In genomic region chr12:57127710-57128518, GRCh38 we compare ENCODE assay signal across 8 cellular contexts. TPM values are rescaled to one million over a fixed set of nuclear protein-coding genes. Genes with fewer than 3 reads are reported as not detected.
DNase-seq lines count a peak whose midpoint lies in the region; ATAC-seq and TF ChIP-seq lines count a peak whose summit lies in the region.

LRP1 (plus strand) TSS chr12:57128483; CDS start chr12:57128965, 482 bp downstream.

- peaks cover 8% of the 10 kb centered on the region for H3K9me3 Mint-ChIP-seq in activated CD8-positive, alpha-beta memory T cell treated with anti-CD3 and anti-CD28 coated beads, Interleukin-2, amount 10 ng/mL, durations not matched to agents 7 days and 5 days (ENCODE audit: low read depth)
- no peaks in the 10 kb centered on the region for H3K9me3 Mint-ChIP-seq in effector memory CD8-positive, alpha-beta T cell

- H3K27ac Mint-ChIP-seq in activated CD8-positive, alpha-beta memory T cell treated with anti-CD3 and anti-CD28 coated beads, Interleukin-2, amount 10 ng/mL, durations not matched to agents 7 days and 5 days, result no peak within 1 kb of the TSS
- H3K27ac Mint-ChIP-seq in effector memory CD8-positive, alpha-beta T cell, result peak within 1 kb of the TSS in 1 of 2 donors; percentile 64

- peaks cover 10% of the 10 kb centered on the region for H3K4me1 ChIP-seq in HAP-1

- ATAC-seq in activated CD8-positive, alpha-beta memory T cell treated with anti-CD3 and anti-CD28 coated beads, Interleukin-2, amount 10 ng/mL, durations not matched to agents 7 days and 5 days, result peak; percentile 59
- ATAC-seq in effector memory CD8-positive, alpha-beta T cell (replicated peaks), result peak; percentile 78
- no peak for ATAC-seq in GM18502 (IDR thresholded peaks at IDR 0.05; ENCODE audit: poor library complexity, unreplicated experiment)

- H3K36me3 Mint-ChIP-seq in activated CD8-positive, alpha-beta memory T cell treated with anti-CD3 and anti-CD28 coated beads, Interleukin-2, amount 10 ng/mL, durations not matched to agents 7 days and 5 days, result peaks cover 5% of the 10 kb centered on the region
- peaks cover 5% of the 10 kb centered on the region for H3K36me3 Mint-ChIP-seq in effector memory CD8-positive, alpha-beta T cell (ENCODE audit: insufficient read depth)

- H3K27me3 ChIP-seq in HAP-1 (ENCODE audit: low read depth), result no peaks in the 10 kb centered on the region

- H3K4me3 Mint-ChIP-seq in activated CD8-positive, alpha-beta memory T cell treated with anti-CD3 and anti-CD28 coated beads, Interleukin-2, amount 10 ng/mL, durations not matched to agents 7 days and 5 days, result peak within 1 kb of the TSS; percentile 64
- peak within 1 kb of the TSS; percentile 85 for H3K4me3 Mint-ChIP-seq in effector memory CD8-positive, alpha-beta T cell

- no peaks in the 10 kb centered on the region for H3K36me3 ChIP-seq in HAP-1 (replicated peaks)

- H3K27me3 Mint-ChIP-seq in activated CD8-positive, alpha-beta memory T cell treated with anti-CD3 and anti-CD28 coated beads, Interleukin-2, amount 10 ng/mL, durations not matched to agents 7 days and 5 days, result peaks cover 63% of the 10 kb centered on the region
- H3K27me3 Mint-ChIP-seq in effector memory CD8-positive, alpha-beta T cell, result no peaks in the 10 kb centered on the region

- no peak for TF ChIP-seq CTCF in AG09319 (IDR thresholded peaks at IDR 0.05; ENCODE audit: low read depth, low read length)

- DNase-seq in AG09319 (ENCODE audit: extremely low read depth, low read depth) (peak; percentile 93), HAP-1 (ENCODE audit: low spot score in 2 of 2) (peak; percentile 88 to 89), NCI-H526 treated with DMSO at 0.1 percent for 48 hours (lab: John Stamatoyannopoulos, UW) (peak; percentile 59), lung microvascular endothelial cell (ENCODE audit: low read depth in 2 of 2) (peak; percentile 52 to 70)
- peak; percentile 69 for DNase-seq in activated CD8-positive, alpha-beta memory T cell treated with anti-CD3 and anti-CD28 coated beads, Interleukin-2, amount 10 ng/mL, durations not matched to agents 7 days and 5 days
- peak; percentile 53 to 60 (median 58) for DNase-seq in effector memory CD8-positive, alpha-beta T cell
- DNase-seq in stimulated activated CD4-positive, alpha-beta T cell treated with anti-CD3 and anti-CD28 coated beads, TNF-alpha, amount 100 ng/mL, for 1 hour (ENCODE audit: low read depth in 3 of 3, low spot score in 1 of 3), result peak; percentile 46 to 71 (median 70)

- CTCF ChIA-PET in activated CD8-positive, alpha-beta memory T cell treated with anti-CD3 and anti-CD28 coated beads, Interleukin-2, amount 10 ng/mL, durations not matched to agents 7 days and 5 days (lab: Charles Lee), result interaction anchor here (0.7 to 7.8 kb wide), 10 partner anchors 17 to 160 kb away, joined by 3 to 88 read pairs (median 6); partner anchors contain the start of gene STAT6

- peaks cover 4% of the 10 kb centered on the region for H3K4me1 Mint-ChIP-seq in activated CD8-positive, alpha-beta memory T cell treated with anti-CD3 and anti-CD28 coated beads, Interleukin-2, amount 10 ng/mL, durations not matched to agents 7 days and 5 days
- H3K4me1 Mint-ChIP-seq in effector memory CD8-positive, alpha-beta T cell (ENCODE audit: low read depth in 2 of 2), result peaks cover 4 to 6% of the 10 kb centered on the region in 2 donors

- peak within 1 kb of the TSS; percentile 82 for H3K4me3 ChIP-seq in HAP-1

- in situ Hi-C loops in HAP-1 (cut with MboI; ENCODE audit: low sequenced_read_pairs), result no loop called here

- H3K9me3 ChIP-seq in HAP-1, result no peaks in the 10 kb centered on the region

RNA-seq across cellular contexts. Expression of gene LRP1, which starts in this region (rescaled TPM):
- total RNA-seq in activated CD8-positive, alpha-beta memory T cell treated with anti-CD3 and anti-CD28 coated beads, Interleukin-2, amount 10 ng/mL, durations not matched to agents 7 days and 5 days, result under 1 TPM; 0.33 to 0.85 TPM
- 0.60 and 1.3 TPM in 2 replicates for total RNA-seq in lung microvascular endothelial cell

Comparison
In these comparisons a context has a peak if more than half of its experiments do, and no peak if none do; other contexts are left out.
1. Peak in DNase-seq and ATAC-seq in activated CD8-positive, alpha-beta memory T cell treated with anti-CD3 and anti-CD28 coated beads, Interleukin-2, amount 10 ng/mL, durations not matched to agents 7 days and 5 days; RNA of the gene not detected or under 1 TPM.